24 cellular contexts compared by ENCODE assay signal in the genomic region with DNA sequence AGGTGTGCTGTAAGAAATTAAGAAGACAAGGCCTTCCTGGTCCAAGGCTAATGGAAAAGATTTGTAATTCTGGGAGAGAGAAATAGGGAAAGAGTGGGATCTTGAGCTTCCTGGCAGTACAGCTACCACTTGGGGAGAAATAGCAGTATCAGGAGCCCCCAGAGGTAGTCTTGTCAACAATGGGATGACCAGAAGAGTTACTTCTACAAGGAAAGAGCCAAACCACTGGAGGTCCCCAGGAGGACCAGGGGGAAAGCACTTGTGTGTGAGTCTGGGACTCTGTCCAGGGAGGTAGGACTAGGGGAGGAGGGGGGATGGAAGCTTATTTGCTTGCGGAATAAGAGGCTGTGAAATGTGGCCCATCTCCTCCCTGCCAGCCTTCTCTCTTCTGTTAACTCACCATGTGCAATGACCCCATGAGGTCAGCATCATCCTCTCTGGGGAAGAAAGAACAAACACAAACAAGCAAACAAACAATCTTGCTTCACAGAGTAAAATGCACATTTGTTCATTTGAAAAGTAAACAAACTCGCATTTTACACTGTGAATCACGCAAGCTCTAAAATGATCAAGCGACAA.
"Had no signal": no experiment of that assay in that cellular context is flagged by ENCODE, and none has a peak within 500 bp of the region (broad histone marks: within the 10 kb centered on the region; RNA-seq: fewer than 3 reads in every experiment).

No MANE protein-coding gene starts in this region.

- H3K36me3 Mint-ChIP-seq: mesothelial cell of epicardium; naive B cell; natural killer cell; stimulated activated naive B cell treated with anti-CD40 and anti-IgM and Interleukin-4, amounts not matched to agents 10 μg/mL and 1 μg/mL and 100 μg/mL, for 72 hours had no signal

- H3K36me3 ChIP-seq: left ventricle myocardium inferior, ovary, right atrium auricular region, right lobe of liver, stomach, thyroid gland, transverse colon, upper lobe of left lung had no signal

- H3K4me2 ChIP-seq: hepatocyte had no signal

- H3K4me3 ChIP-seq: hepatocyte, left ventricle myocardium inferior, lung, ovary, right atrium auricular region, right lobe of liver, skin epidermis, stomach, testis, thyroid gland, transverse colon, upper lobe of left lung had no signal

- H3K9me3 ChIP-seq: left ventricle myocardium inferior, ovary, right atrium auricular region, right lobe of liver, stomach, testis, thyroid gland, transverse colon, upper lobe of left lung had no signal

- H3K27ac Mint-ChIP-seq: mesothelial cell of epicardium; natural killer cell; progenitor cell of endocrine pancreas; stimulated activated naive B cell treated with anti-CD40 and anti-IgM and Interleukin-4, amounts not matched to agents 10 μg/mL and 1 μg/mL and 100 μg/mL, for 72 hours had no signal

- H3K27ac ChIP-seq: hepatocyte, left ventricle myocardium inferior, ovary, right atrium auricular region, right lobe of liver, skin epidermis, stomach, testis, thyroid gland, transverse colon, upper lobe of left lung had no signal

- H3K4me3 Mint-ChIP-seq: mesothelial cell of epicardium; naive B cell; natural killer cell; stimulated activated naive B cell treated with anti-CD40 and anti-IgM and Interleukin-4, amounts not matched to agents 10 μg/mL and 1 μg/mL and 100 μg/mL, for 72 hours had no signal

- H3K4me1 ChIP-seq: left ventricle myocardium inferior, right atrium auricular region, right lobe of liver, stomach, testis, thyroid gland, transverse colon, upper lobe of left lung had no signal

- H3K27me3 ChIP-seq: ovary, right atrium auricular region, right lobe of liver, stomach, testis, thyroid gland, transverse colon, upper lobe of left lung had no signal

- H3K27me3 Mint-ChIP-seq: naive B cell; stimulated activated naive B cell treated with anti-CD40 and anti-IgM and Interleukin-4, amounts not matched to agents 10 μg/mL and 1 μg/mL and 100 μg/mL, for 72 hours had no signal

- H3K79me2 ChIP-seq: hepatocyte had no signal

- H3K9me3 Mint-ChIP-seq: mesothelial cell of epicardium, natural killer cell had no signal

- ATAC-seq: natural killer cell; right lobe of liver; stimulated activated naive B cell treated with anti-CD40 and anti-IgM and Interleukin-4, amounts not matched to agents 10 μg/mL and 1 μg/mL and 100 μg/mL, for 72 hours; stimulated activated naive CD8-positive, alpha-beta T cell treated with anti-CD3 and anti-CD28 coated beads, Interleukin-15, Interleukin-2, amounts not matched to agents 100 U/mL and 50 U/mL, for 24 hours had no signal

- DNase-seq: islet precursor cell; left ventricle myocardium inferior; mesendoderm; naive B cell; natural killer cell; ovary; right lobe of liver; stimulated activated CD4-positive, alpha-beta T cell treated with anti-CD3 and anti-CD28 coated beads, Interleukin-12 subunit alpha, Interleukin-12 subunit beta, amount 100 ng/mL, for 4 hours; stimulated activated CD4-positive, alpha-beta T cell treated with anti-CD3 and anti-CD28 coated beads, Interleukin-15, amount 100 ng/mL, for 24 hours; stimulated activated CD4-positive, alpha-beta T cell treated with anti-CD3 and anti-CD28 coated beads, Interleukin-2, amount 100 ng/mL, for 24 hours; stimulated activated CD4-positive, alpha-beta T cell treated with anti-CD3 and anti-CD28 coated beads, Interleukin-4, amount 100 ng/mL, for 1 hour; stimulated activated naive B cell treated with anti-CD40 and anti-IgM and Interleukin-4, amounts not matched to agents 10 μg/mL and 1 μg/mL and 100 μg/mL, for 72 hours; stimulated activated naive CD8-positive, alpha-beta T cell treated with anti-CD3 and anti-CD28 coated beads, Interleukin-15, Interleukin-2, amounts not matched to agents 100 U/mL and 50 U/mL, for 24 hours; stomach; testis; thyroid gland; transverse colon; upper lobe of left lung had no signal

- H2AFZ ChIP-seq: hepatocyte had no signal

- H3K4me1 Mint-ChIP-seq: naive B cell; natural killer cell; stimulated activated naive B cell treated with anti-CD40 and anti-IgM and Interleukin-4, amounts not matched to agents 10 μg/mL and 1 μg/mL and 100 μg/mL, for 72 hours had no signal
